In the genomic region with DNA sequence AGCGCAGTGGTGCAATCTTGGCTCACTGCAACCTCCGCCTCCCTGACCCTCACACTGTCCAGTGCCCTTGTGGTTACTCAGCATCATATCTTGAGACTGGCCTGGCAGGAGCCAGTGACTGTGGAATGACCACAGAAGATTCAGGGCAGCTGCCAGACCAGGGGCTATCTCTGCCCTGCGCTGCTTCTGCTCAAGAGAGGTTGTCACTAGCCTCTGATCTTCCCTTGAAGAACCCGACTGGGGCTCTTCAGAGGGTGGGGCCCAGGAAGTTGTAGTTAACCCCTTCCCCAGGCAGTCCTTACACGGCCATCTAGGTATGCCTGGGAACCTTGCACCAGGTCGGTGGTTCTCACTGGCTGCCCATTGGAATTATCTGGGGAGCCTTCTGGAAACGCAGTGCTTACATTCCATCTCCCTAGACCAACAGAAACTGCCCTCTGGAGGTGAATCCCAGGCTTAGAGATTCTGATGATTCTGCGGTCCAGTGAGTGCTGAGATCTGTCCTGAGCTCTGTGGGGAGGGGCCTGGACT, we compare ENCODE assay signal across 9 cellular contexts. TPM values are rescaled to one million over a fixed set of nuclear protein-coding genes. Genes with fewer than 3 reads are reported as not detected.
DNase-seq lines count a peak whose midpoint lies in the region; ATAC-seq and TF ChIP-seq lines count a peak whose summit lies in the region.
"Had no signal": no experiment of that assay in that cellular context is flagged by ENCODE, and none has a peak within 500 bp of the region (broad histone marks: within the 10 kb centered on the region; RNA-seq: fewer than 3 reads in every experiment).

No MANE protein-coding gene starts in this region.

- H3K36me3 ChIP-seq in BE2C (peaks cover 62% of the 10 kb centered on the region), ascending aorta (peaks cover 34 to 56% of the 10 kb centered on the region in 2 donors), ovary (peaks cover 3% of the 10 kb centered on the region)

- no peak for TF ChIP-seq POLR2A in ovary (IDR thresholded peaks at IDR 0.05)
- TF ChIP-seq POLR2A in erythroblast (IDR thresholded peaks at IDR 0.05; ENCODE audit: low read length) = no peak

- TF ChIP-seq EP300 in ovary (IDR thresholded peaks at IDR 0.05) = no peak

- 26 to 42% (median 38%) methylated on average over 8 of the region's 8 CpGs for WGBS in ovary, 3 donors

- H3K27ac ChIP-seq in ascending aorta (peak overlapping the region; percentile 78 to 84), ovary (peak overlapping the region; percentile 51 to 52)

- intact Hi-C loops in ascending aorta (cut with DNase I) (loop anchor here (1.0 to 5.0 kb wide), 5 partner anchors 19 to 203 kb away; partner anchors contain the start of gene HSPA2), ovary (cut with DNase I) (no loop called here)

- H3K4me1 ChIP-seq in BE2C (no peaks in the 10 kb centered on the region), ascending aorta (peaks cover 6 to 25% of the 10 kb centered on the region in 2 donors), ovary (ENCODE audit: insufficient read depth) (peaks cover 10% of the 10 kb centered on the region)

- ATAC-seq in HG03095 (IDR thresholded peaks at IDR 0.05; ENCODE audit: unreplicated experiment) = no peak
- ATAC-seq in GM19452 (IDR thresholded peaks at IDR 0.05; ENCODE audit: unreplicated experiment) = no peak

- TF ChIP-seq CTCF in BE2C (IDR thresholded peaks at IDR 0.05; ENCODE audit: low read depth, low read length) (peak; percentile 16; the same call in 1 of the 2 replicates), ascending aorta (IDR thresholded peaks at IDR 0.05) (peak in 1 of 3 experiments; percentile 26), ovary (IDR thresholded peaks at IDR 0.05) (no peak)

- H3K9me3 ChIP-seq in BE2C (no peaks in the 10 kb centered on the region), ascending aorta (no peaks in the 10 kb centered on the region), ovary (no peaks in the 10 kb centered on the region)

- no peaks in the 10 kb centered on the region for H3K27me3 ChIP-seq in BE2C
- H3K27me3 ChIP-seq in ascending aorta = no peaks in the 10 kb centered on the region
- no peaks in the 10 kb centered on the region for H3K27me3 ChIP-seq in ovary

- no peak overlapping the region for H3K4me3 ChIP-seq in BE2C (ENCODE audit: low read depth, low read length)
- H3K4me3 ChIP-seq in ascending aorta = no peak overlapping the region
- H3K4me3 ChIP-seq in ovary = no peak overlapping the region

- DNase-seq in BE2C (no peak), ascending aorta (ENCODE audit: low spot score in 2 of 2) (no peak), hepatic stellate cell (ENCODE audit: low spot score) (peak; percentile 76), ovary (peak in 1 of 5 donors; percentile 45), erythroblast (lab: John Stamatoyannopoulos, UW) (no peak)
- no peak for DNase-seq in activated CD8-positive, alpha-beta memory T cell treated with anti-CD3 and anti-CD28 coated beads, Interleukin-2, amount 50 U/mL, for 48 hours
- DNase-seq: MV-4-11 had no signal

RNA-seq across cellular contexts. Expression of gene PLEKHG3, which starts 41.4 kb away (rescaled TPM):
- polyA plus RNA-seq in BE2C (2012; ENCODE audit: insufficient read depth, insufficient read length, low read depth) = 54.2 TPM
- total RNA-seq in ascending aorta (134 TPM), ovary (10 to 100 TPM; 17.5 to 92.9 (median 78.4) TPM)
- polyA plus RNA-seq in ovary = 10 to 100 TPM; 26.3 to 34.2 TPM
